ENCODE assay signal across 24 cellular contexts in genomic region chr11:35842958-35843357, GRCh38.
DNase-seq lines count a peak whose midpoint lies in the region; ATAC-seq, FAIRE-seq and TF ChIP-seq lines count a peak whose summit lies in the region.
"Had no signal": no experiment of that assay in that cellular context is flagged by ENCODE, and none has a peak within 500 bp of the region (broad histone marks: within the 10 kb centered on the region; RNA-seq: fewer than 3 reads in every experiment).

No MANE protein-coding gene starts in this region.

- H3K4me1 Mint-ChIP-seq in naive thymus-derived CD8-positive, alpha-beta T cell: no peaks in the 10 kb centered on the region
- H3K4me1 Mint-ChIP-seq: CD14-positive monocyte; CD4-positive, alpha-beta memory T cell; CD4-positive, CD25-positive, alpha-beta regulatory T cell; CD8-positive, alpha-beta memory T cell had no signal

- FAIRE-seq in pancreas (lab: Jason Lieb, UNC): no peak
- FAIRE-seq: A204.1, D721Med, G401.6, GM12891 had no signal

- intact Hi-C loops in pancreas (cut with DNase I): no loop called here

- H3K4me1 ChIP-seq in pancreas: peaks cover 0 to 4% (median 0%) of the 10 kb centered on the region in 3 donors
- H3K4me1 ChIP-seq: BE2C, BLaER1 had no signal

- no peaks in the 10 kb centered on the region for H3K27me3 ChIP-seq in pancreas
- H3K27me3 ChIP-seq: BE2C, BLaER1 had no signal

- H3K27ac ChIP-seq in pancreas: no peak overlapping the region
- H3K27ac ChIP-seq: 22Rv1, BLaER1 had no signal

- no peak for TF ChIP-seq CTCF in pancreas (IDR thresholded peaks at IDR 0.05)

- WGBS in pancreas, 2 donors: 0 to 4% methylated on average over 1 of the region's 1 CpG

- no peak overlapping the region for H3K4me3 ChIP-seq in pancreas
- H3K4me3 ChIP-seq: BLaER1 had no signal

- peaks cover 0 to 5% (median 0%) of the 10 kb centered on the region in 3 donors for H3K36me3 Mint-ChIP-seq in naive thymus-derived CD8-positive, alpha-beta T cell
- H3K36me3 Mint-ChIP-seq: CD14-positive monocyte; CD4-positive, alpha-beta memory T cell; CD4-positive, CD25-positive, alpha-beta regulatory T cell; CD8-positive, alpha-beta memory T cell had no signal

- POLR2A ChIA-PET in naive thymus-derived CD8-positive, alpha-beta T cell (lab: Charles Lee): no interaction called here

- H3K36me3 ChIP-seq in pancreas: no peaks in the 10 kb centered on the region
- H3K36me3 ChIP-seq: BE2C, BLaER1 had no signal

- H3K27ac Mint-ChIP-seq in naive thymus-derived CD8-positive, alpha-beta T cell: no peak overlapping the region
- H3K27ac Mint-ChIP-seq: CD14-positive monocyte; CD4-positive, alpha-beta memory T cell; CD4-positive, CD25-positive, alpha-beta regulatory T cell had no signal

- H3K9me3 ChIP-seq in pancreas: no peaks in the 10 kb centered on the region
- H3K9me3 ChIP-seq: BE2C, BLaER1 had no signal

- peak; percentile 7 for DNase-seq in NCI-H2196 (lab: John Stamatoyannopoulos, UW; ENCODE audit: unreplicated experiment)
- no peak for DNase-seq in NCI-H2196 treated with DMSO at 0.1 percent for 48 hours (lab: John Stamatoyannopoulos, UW; ENCODE audit: unreplicated experiment)
- peak; percentile 21 for DNase-seq in A172 (ENCODE audit: low spot score)
- peak; percentile 23 for DNase-seq in amniotic epithelial cell (ENCODE audit: low read depth)
- no peak for DNase-seq in pancreas
- no peak for DNase-seq in NK-92 treated with Interleukin-12 subunit alpha and Interleukin-12 subunit beta, amount 100 ng/mL, for 24 hours (lab: John Stamatoyannopoulos, UW)
- no peak for DNase-seq in foreskin melanocyte
- no peak for DNase-seq in naive thymus-derived CD8-positive, alpha-beta T cell
- DNase-seq: ACHN; BE2C; C1 segment of cervical spinal cord; CD4-positive, alpha-beta memory T cell; CD4-positive, CD25-positive, alpha-beta regulatory T cell; CD8-positive, alpha-beta memory T cell; COR-L47; DMS79 treated with DMSO at 0.1 percent for 48 hours; GF-D8 had no signal

- H3K9me3 Mint-ChIP-seq in naive thymus-derived CD8-positive, alpha-beta T cell: peaks cover 0 to 11% (median 3%) of the 10 kb centered on the region in 9 donors

- peaks cover 3 to 53% (median 13%) of the 10 kb centered on the region in 5 donors for H3K27me3 Mint-ChIP-seq in naive thymus-derived CD8-positive, alpha-beta T cell

- H3K4me3 Mint-ChIP-seq in naive thymus-derived CD8-positive, alpha-beta T cell: no peak overlapping the region
- H3K4me3 Mint-ChIP-seq: CD14-positive monocyte; CD4-positive, alpha-beta memory T cell; CD8-positive, alpha-beta memory T cell had no signal

- ATAC-seq in pancreas: peak in 3 of 4 donors; percentile 58 to 68 (median 63)
- no peak for ATAC-seq in naive thymus-derived CD8-positive, alpha-beta T cell

Comparison
In these comparisons a context has a peak if more than half of its experiments do, and no peak if none do; other contexts are left out.
1. DNase-seq: peak in NCI-H2196 (single experiment), A172 (single experiment) and amniotic epithelial cell (single experiment); none in NCI-H2196 treated with DMSO at 0.1 percent for 48 hours (single experiment), pancreas (0 of 6), NK-92 treated with Interleukin-12 subunit alpha and Interleukin-12 subunit beta, amount 100 ng/mL, for 24 hours (single experiment), foreskin melanocyte (single experiment) and naive thymus-derived CD8-positive, alpha-beta T cell (0 of 10).
2. ATAC-seq: peak in pancreas (3 of 4); none in naive thymus-derived CD8-positive, alpha-beta T cell (0 of 2).